Comparison of ENCODE assay signal across 8 cellular contexts in the genomic region with DNA sequence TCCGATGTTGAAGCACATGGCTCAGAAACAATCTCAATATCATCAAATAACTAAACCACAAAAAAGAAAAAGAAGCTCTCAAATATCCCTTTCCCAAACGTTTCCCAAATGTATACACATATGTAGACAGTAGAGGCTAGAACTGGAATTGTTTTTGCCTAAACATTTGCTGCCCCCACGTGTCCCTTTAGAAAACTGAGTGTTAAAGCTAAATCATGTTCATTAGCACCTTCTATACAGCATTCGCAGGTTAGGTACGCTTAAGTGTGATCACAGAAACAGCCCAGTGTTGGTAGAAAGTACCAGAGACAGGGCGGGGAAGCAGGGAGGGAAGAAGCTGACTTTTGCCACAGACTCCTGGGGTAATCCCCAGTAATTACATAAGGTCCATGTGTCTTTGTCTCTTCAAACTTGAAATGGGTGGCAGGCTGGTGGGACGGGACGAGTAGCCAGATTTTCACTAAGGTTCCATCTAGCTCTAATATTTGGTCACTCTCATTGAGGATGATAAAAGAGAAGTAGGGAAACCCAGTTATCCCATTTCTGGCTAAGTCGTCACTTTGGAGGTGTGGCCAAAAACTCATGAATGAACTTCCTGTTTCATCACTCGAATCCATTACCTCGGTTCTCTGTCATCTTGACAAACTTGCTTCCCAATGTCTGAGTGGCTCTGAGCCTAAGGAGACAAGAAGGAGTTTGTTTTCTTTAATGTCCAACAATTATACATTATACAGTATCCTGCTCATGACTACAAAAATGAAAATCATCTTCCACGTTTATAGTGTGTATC. TPM values are rescaled to one million over a fixed set of nuclear protein-coding genes. Genes with fewer than 3 reads are reported as not detected.
A peak's percentile ranks its signal among the peaks of the same experiment; 100 is the strongest.
DNase-seq lines count a peak whose midpoint lies in the region; ATAC-seq, FAIRE-seq and TF ChIP-seq lines count a peak whose summit lies in the region.

No MANE protein-coding gene starts in this region.

- TF ChIP-seq EP300 in GM12878 (IDR thresholded peaks at IDR 0.05; ENCODE audit: borderline replicate concordance in 1 of 2, control insufficient read depth in 1 of 2, low read depth in 2 of 2, low read length in 2 of 2), result no peak

- H3K4me1 ChIP-seq in DND-41 (ENCODE audit: insufficient read depth, low read length) (peaks cover 11% of the 10 kb centered on the region), GM12878 (ENCODE audit: control insufficient read depth, insufficient read depth, low read length) (no peaks in the 10 kb centered on the region; the same call in none of the 2 replicates), lower lobe of right lung (peaks cover 13% of the 10 kb centered on the region)
- H3K4me1 ChIP-seq in CD8-positive, alpha-beta memory T cell (ENCODE audit: insufficient read depth, low read length), result peaks cover 11% of the 10 kb centered on the region

- no peaks in the 10 kb centered on the region for H3K36me3 Mint-ChIP-seq in CD8-positive, alpha-beta memory T cell

- H3K9me3 ChIP-seq in DND-41 (ENCODE audit: insufficient read depth, low read length, severe bottlenecking) (no peaks in the 10 kb centered on the region), GM12878 (replicated peaks; ENCODE audit: control insufficient read depth, insufficient read depth, low read length) (no peaks in the 10 kb centered on the region; the same call in 2 of the 3 replicates), lower lobe of right lung (no peaks in the 10 kb centered on the region)
- no peaks in the 10 kb centered on the region for H3K9me3 ChIP-seq in CD8-positive, alpha-beta memory T cell (ENCODE audit: low read length)

- H3K9ac ChIP-seq in DND-41 (ENCODE audit: low read depth, low read length) (no peak overlapping the region), GM12878 (ENCODE audit: control insufficient read depth, insufficient read depth, low read length) (no peak overlapping the region)

- H3K27me3 ChIP-seq in DND-41 (ENCODE audit: insufficient read depth, low read length, poor library complexity) (no peaks in the 10 kb centered on the region), GM12878 (replicated peaks in 1 of 2; ENCODE audit: control insufficient read depth in 2 of 2, insufficient read depth in 2 of 2, low read length in 1 of 2) (peaks cover 0 to 5% of the 10 kb centered on the region in 2 experiments; a peak in 1 of 4 replicates), lower lobe of right lung (ENCODE audit: low read depth) (peaks cover 26% of the 10 kb centered on the region)
- peaks cover 16% of the 10 kb centered on the region for H3K27me3 ChIP-seq in CD8-positive, alpha-beta memory T cell (ENCODE audit: insufficient read depth, low read length, poor library complexity, severe bottlenecking)

- peaks cover 0 to 4% (median 0%) of the 10 kb centered on the region in 5 donors for H3K9me3 Mint-ChIP-seq in CD8-positive, alpha-beta memory T cell

- in situ Hi-C loops in GM12878 (cut with MboI), result loop anchor here (5.0 to 25.0 kb wide), 4 partner anchors 895 to 1893 kb away; no protein-coding TSS in a partner anchor

- ATAC-seq in DND-41 (ENCODE audit: insufficient read depth, low read depth) (peak; percentile 62; the same call in 2 of the 3 replicates), GM19025 (IDR thresholded peaks at IDR 0.05; ENCODE audit: low read depth, unreplicated experiment) (peak; percentile 57), HG03108 (IDR thresholded peaks at IDR 0.05; ENCODE audit: unreplicated experiment) (peak; percentile 67), GM12878 (peak; percentile 74), lower lobe of right lung (peak; percentile 22 to 66)

- DNase-seq in DND-41, result no peak
- DNase-seq in NCI-H526 (lab: John Stamatoyannopoulos, UW), result peak; percentile 37 to 78
- DNase-seq in GM12878 (ENCODE audit: low read depth, low spot score), result peak; percentile 53
- no peak for DNase-seq in lower lobe of right lung
- DNase-seq in CD8-positive, alpha-beta memory T cell, result no peak
- DNase-seq in effector CD8-positive, alpha-beta T cell (lab: John Stamatoyannopoulos, UW), result no peak

- H3K4me2 ChIP-seq in DND-41 (ENCODE audit: insufficient read depth, low read length) (peak overlapping the region; percentile 38; the same call in 1 of the 2 replicates), GM12878 (ENCODE audit: control insufficient read depth, insufficient read depth) (peak overlapping the region; percentile 32)

- H3K79me2 ChIP-seq in DND-41 (ENCODE audit: insufficient read depth, low read length) (no peaks in the 10 kb centered on the region), GM12878 (ENCODE audit: control insufficient read depth, insufficient read depth, low read length) (no peaks in the 10 kb centered on the region)

- peak; percentile 66 for TF ChIP-seq CTCF in DND-41 (IDR thresholded peaks at IDR 0.05; ENCODE audit: borderline replicate concordance, extremely low read depth, low read length, poor library complexity, severe bottlenecking)
- peak; percentile 55 to 78 (median 70); a peak in 5 of 6 replicates for TF ChIP-seq CTCF in GM12878 (IDR thresholded peaks at IDR 0.05 in 2 of 3, conservative IDR thresholded peaks at IDR 0.05 in 1 of 3; ENCODE audit: control insufficient read depth in 2 of 3, extremely low read depth in 1 of 3, insufficient read depth in 1 of 3, low read depth in 3 of 3, low read length in 3 of 3)
- peak; percentile 52 for TF ChIP-seq CTCF in lower lobe of right lung (IDR thresholded peaks at IDR 0.05)

- peak; percentile 49 for FAIRE-seq in GM12878 (lab: Jason Lieb, UNC)

- no peak overlapping the region for H3K4me3 ChIP-seq in DND-41 (ENCODE audit: low read depth in 1 of 2, low read length in 2 of 2)
- H3K4me3 ChIP-seq in GM12878, result 0 out of 2 replicates have a peak overlapping the region, but pooled peaks have one; percentile 13
- no peak overlapping the region for H3K4me3 ChIP-seq in lower lobe of right lung
- H3K4me3 ChIP-seq in CD8-positive, alpha-beta memory T cell (ENCODE audit: low read length), result no peak overlapping the region

- H4K20me1 ChIP-seq in DND-41 (ENCODE audit: insufficient read depth, low read length) (no peaks in the 10 kb centered on the region), GM12878 (ENCODE audit: control insufficient read depth, insufficient read depth) (no peaks in the 10 kb centered on the region)

- POLR2A ChIA-PET in GM12878 (lab: Charles Lee), result interaction anchor here (0.5 to 1.1 kb wide), 2 partner anchors 20 to 278 kb away, joined by 3 to 6 read pairs; no protein-coding TSS in a partner anchor
- POLR2A ChIA-PET in CD8-positive, alpha-beta memory T cell (lab: Charles Lee), result no interaction called here

- no peak overlapping the region for H3K27ac ChIP-seq in DND-41 (ENCODE audit: low read length)
- no peak overlapping the region for H3K27ac ChIP-seq in GM12878 (ENCODE audit: control insufficient read depth, insufficient read depth)
- no peak overlapping the region for H3K27ac ChIP-seq in lower lobe of right lung
- H3K27ac ChIP-seq in CD8-positive, alpha-beta memory T cell (ENCODE audit: low read depth, low read length), result no peak overlapping the region

- intact Hi-C loops in GM12878 (cut with micrococcal nuclease; ENCODE audit: unreplicated experiment) (loop anchor here (1.0 to 10.0 kb wide), 9 partner anchors 49 to 1895 kb away; no protein-coding TSS in a partner anchor), lower lobe of right lung (cut with DNase I) (no loop called here)

- H3K4me3 Mint-ChIP-seq in CD8-positive, alpha-beta memory T cell, result peak overlapping the region in 1 of 7 donors; percentile 1

- peaks cover 29 to 68% of the 10 kb centered on the region in 2 donors for H3K27me3 Mint-ChIP-seq in CD8-positive, alpha-beta memory T cell

- TF ChIP-seq RAD21 in GM12878 (IDR thresholded peaks at IDR 0.05; ENCODE audit: insufficient read depth, low read depth, low read length), result peak; percentile 85

- CTCF ChIA-PET in GM12878 (lab: Yijun Ruan, JAX), result interaction anchor here (0.5 to 4.8 kb wide), 45 partner anchors 9 to 1930 kb away, joined by 3 to 41 read pairs (median 4); a partner anchor contains a TSS
- CTCF ChIA-PET in CD8-positive, alpha-beta memory T cell (lab: Charles Lee), result interaction anchor here (0.7 to 0.8 kb wide), 2 partner anchors 36 to 1457 kb away, joined by 3 read pairs; no protein-coding TSS in a partner anchor

- RAD21 ChIA-PET in GM12878 (lab: Charles Lee; ENCODE audit: unreplicated experiment), result interaction anchor here (0.7 to 2.7 kb wide), 24 partner anchors 8 to 1724 kb away, joined by 3 to 20 read pairs (median 4); no protein-coding TSS in a partner anchor

- peaks cover 9 to 25% (median 20%) of the 10 kb centered on the region in 3 donors for H3K4me1 Mint-ChIP-seq in CD8-positive, alpha-beta memory T cell

- H2AFZ ChIP-seq in DND-41 (ENCODE audit: low read depth, low read length) (peak overlapping the region; percentile 65), GM12878 (ENCODE audit: control insufficient read depth, low read depth, low read length) (peak overlapping the region; percentile 82)

- SMC1A ChIA-PET in GM12878 (lab: Charles Lee; ENCODE audit: uncharacterized antibody, unreplicated experiment), result interaction anchor here (0.7 to 3.6 kb wide), 34 partner anchors 8 to 1892 kb away, joined by 3 to 21 read pairs (median 4); a partner anchor contains a TSS

- BruUV-seq in GM12878 (replicated peaks; lab: Mats Ljungman, UMichigan), result no TSS peak

- TF ChIP-seq POLR2A in GM12878 (IDR thresholded peaks at IDR 0.05; ENCODE audit: low read depth, low read length), result no peak

- no peaks in the 10 kb centered on the region for H3K36me3 ChIP-seq in DND-41 (ENCODE audit: insufficient read depth, low read length)
- no peaks in the 10 kb centered on the region for H3K36me3 ChIP-seq in GM12878 (ENCODE audit: control insufficient read depth in 2 of 2, insufficient read depth in 2 of 2, low read length in 1 of 2)
- H3K36me3 ChIP-seq in lower lobe of right lung, result no peaks in the 10 kb centered on the region
- no peaks in the 10 kb centered on the region for H3K36me3 ChIP-seq in CD8-positive, alpha-beta memory T cell (ENCODE audit: insufficient read depth, low read length)

- H3K27ac Mint-ChIP-seq in CD8-positive, alpha-beta memory T cell, result no peak overlapping the region

- 6% methylated on average over 12 of the region's 12 CpGs for WGBS in GM12878 (ENCODE audit: insufficient coverage, insufficient replicate concordance, low lambda C conversion rate, missing lambda C conversion rate)

RNA-seq across cellular contexts. Expression of a gene that starts 15.0 kb away (rescaled TPM):
- 0.73 and 1.5 TPM in 2 replicates for total RNA-seq in GM12878 (2013; cell fraction: nucleolus; rRNA removed)
- total RNA-seq in GM12878 (2014; rRNA removed), result 0.06 TPM in 1 of 2 replicates, not detected in the other
- 0.23 TPM in 1 of 2 replicates, not detected in the other for total RNA-seq in GM12878 (2014; rRNA removed; fragmentation: Illumina TruSeq; extraction: Trizol)
- total RNA-seq in GM12878 (2021), result 0.21 and 0.46 TPM in 2 replicates
- not detected for polyA plus RNA-seq in GM12878 (2011; ENCODE audit: low read depth)
- polyA plus RNA-seq in GM12878 (2011; rRNA removed), result 0.32 and 0.33 TPM in 2 replicates
- 0.24 and 0.30 TPM in 2 replicates for polyA plus RNA-seq in GM12878 (2011; cell fraction: cytosol; rRNA removed)
- polyA plus RNA-seq in GM12878 (2011; cell fraction: nucleus; rRNA removed), result 1.1 and 1.3 TPM in 2 replicates
- 0.09 and 0.18 TPM in 2 replicates for polyA plus RNA-seq in GM12878 (2012)
- polyA plus RNA-seq in GM12878 (2014; fragmentation: Illumina TruSeq; extraction: Trizol), result 0.06 and 0.21 TPM in 2 replicates
- under 1 TPM in 1 of 2 experiments, not detected in 1; 0.05 TPM for polyA plus RNA-seq in GM12878 (2014; fragmentation: Nextera tagmentation; extraction: Ambion mirVana)
- 0.14 TPM in 1 of 2 replicates, not detected in the other for polyA plus RNA-seq in GM12878 (2014; rRNA removed)
- not detected for polyA plus RNA-seq in GM12878 (2016; fragmentation: Nextera tagmentation; extraction: Ambion mirVana)
- polyA minus RNA-seq in GM12878 (2011; rRNA and poly(A)+ RNA removed), result 0.15 and 0.41 TPM in 2 replicates
- 2.9 and 3.2 TPM in 2 replicates for polyA minus RNA-seq in GM12878 (2011; cell fraction: cytosol; rRNA and poly(A)+ RNA removed)
- polyA minus RNA-seq in GM12878 (2011; cell fraction: nucleus; rRNA and poly(A)+ RNA removed), result 0.73 and 1.8 TPM in 2 replicates
- 0.47 TPM for total RNA-seq in lower lobe of right lung
- not detected for total RNA-seq in CD8-positive, alpha-beta memory T cell
- not detected for polyA plus RNA-seq in CD8-positive, alpha-beta memory T cell

Comparison
In these comparisons a context has a peak if more than half of its experiments do, and no peak if none do; other contexts are left out.
1. DNase-seq: peak in NCI-H526 (2 of 2) and GM12878 (single experiment); none in DND-41 (single experiment), lower lobe of right lung (single experiment), CD8-positive, alpha-beta memory T cell (0 of 5) and effector CD8-positive, alpha-beta T cell (single experiment).
2. Peak in every context shown above with its lines, with median percentiles within 50 percentile points of each other: ATAC-seq and CTCF ChIP-seq.